Comparison of ENCODE assay signal across 11 cellular contexts in the genomic region with DNA sequence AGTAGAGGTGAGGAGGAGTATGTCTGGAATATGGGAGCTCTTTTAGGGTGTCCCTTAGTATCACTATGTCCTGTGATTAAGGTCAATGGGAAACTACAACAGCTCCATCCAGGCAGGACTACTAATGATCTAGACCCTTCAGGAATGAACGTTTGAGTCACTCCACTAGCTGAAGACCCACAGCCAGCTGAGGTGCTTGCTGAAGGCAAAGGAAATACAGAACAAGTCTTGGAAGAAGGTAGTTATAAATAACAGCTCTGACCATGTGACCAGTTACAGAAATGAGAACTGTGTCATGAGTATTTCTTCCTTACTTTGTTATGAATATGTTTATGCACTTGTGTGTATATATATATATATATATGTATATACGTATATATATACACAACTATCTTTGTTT.
"Had no signal": no experiment of that assay in that cellular context is flagged by ENCODE, and none has a peak within 500 bp of the region (broad histone marks: within the 10 kb centered on the region; RNA-seq: fewer than 3 reads in every experiment).

No MANE protein-coding gene starts in this region.

- DNase-seq: activated B cell treated with CpG ODN at 0.5 μM for 24 hours; activated CD4-positive, alpha-beta T cell treated with anti-CD3 and anti-CD28 coated beads, Interleukin-2, amount 10 ng/mL, durations not matched to agents 24 days and 14 days; activated CD8-positive, alpha-beta memory T cell treated with anti-CD3 and anti-CD28 coated beads for 24 hours; activated gamma-delta T cell treated with Interleukin-2 at 50 U/mL for 16 hours; kidney glomerular epithelial cell; nephron progenitor cell; stimulated activated CD4-positive, alpha-beta T cell treated with anti-CD3 and anti-CD28 coated beads, Interleukin-2, amount 100 ng/mL, for 24 hours; T-helper 2 cell; thyroid gland had no signal

- H3K36me3 ChIP-seq: esophagus muscularis mucosa, thyroid gland had no signal

- H3K9me3 ChIP-seq: esophagus muscularis mucosa, thyroid gland had no signal

- H3K27me3 ChIP-seq: esophagus muscularis mucosa, thyroid gland had no signal

- H3K4me3 ChIP-seq: esophagus muscularis mucosa, thyroid gland had no signal

- ATAC-seq: sciatic nerve had no signal

- H3K27ac ChIP-seq: esophagus muscularis mucosa, thyroid gland had no signal
